ENCODE assay signal across 18 cellular contexts in genomic region chr3:100063929-100064461, GRCh38. TPM values are rescaled to one million over a fixed set of nuclear protein-coding genes. Genes with fewer than 3 reads are reported as not detected.
A peak's percentile ranks its signal among the peaks of the same experiment; 100 is the strongest.
DNase-seq lines count a peak whose midpoint lies in the region; ATAC-seq, FAIRE-seq and TF ChIP-seq lines count a peak whose summit lies in the region.
"Had no signal": no experiment of that assay in that cellular context is flagged by ENCODE, and none has a peak within 500 bp of the region (broad histone marks: within the 10 kb centered on the region; RNA-seq: fewer than 3 reads in every experiment).

No MANE protein-coding gene starts in this region.

- FAIRE-seq in GM19239 (lab: Jason Lieb, UNC): peak; percentile 18
- FAIRE-seq: keratinocyte had no signal

- H3K4me1 ChIP-seq in hepatocyte (ENCODE audit: insufficient read depth): peaks cover 10% of the 10 kb centered on the region
- peaks cover 55 to 60% of the 10 kb centered on the region in 2 donors for H3K4me1 ChIP-seq in gastrocnemius medialis

- peak in 1 of 2 donors; percentile 59 for ATAC-seq in gastrocnemius medialis

- DNase-seq in GM19239 (ENCODE audit: insufficient read length, low spot score) (no peak), hepatocyte (ENCODE audit: low spot score) (no peak), gastrocnemius medialis (no peak), hepatic stellate cell (ENCODE audit: low spot score) (no peak), NCI-H1105 treated with DMSO at 0.1 percent for 48 hours (lab: John Stamatoyannopoulos, UW) (no peak)
- DNase-seq in stimulated activated CD4-positive, alpha-beta T cell treated with anti-CD3 and anti-CD28 coated beads, Interleukin-15, amount 100 ng/mL, for 24 hours: no peak
- no peak for DNase-seq in activated naive CD8-positive, alpha-beta T cell treated with anti-CD3 and anti-CD28 coated beads for 36 hours
- DNase-seq: activated CD4-positive, alpha-beta T cell treated with anti-CD3 and anti-CD28 coated beads for 4 hours; activated T-cell treated with anti-CD3 and anti-CD28 coated beads, Interleukin-2, amount 50 U/mL, for 48 hours; DMS 273 treated with DMSO at 0.1 percent for 48 hours; NCI-H1417 treated with DMSO at 0.1 percent for 48 hours; NCI-H2227 treated with DMSO at 0.1 percent for 48 hours; posterior cingulate gyrus; Right ventricle myocardium superior; stimulated activated CD4-positive, alpha-beta T cell treated with anti-CD3 and anti-CD28 coated beads, Interleukin-12 subunit alpha, Interleukin-12 subunit beta, amount 100 ng/mL, for 4 hours; T-helper 2 cell had no signal

- no peaks in the 10 kb centered on the region for H3K9me2 ChIP-seq in hepatocyte (replicated peaks; ENCODE audit: insufficient read depth)

- H3K36me3 ChIP-seq in hepatocyte (replicated peaks; ENCODE audit: insufficient read depth, low read depth): no peaks in the 10 kb centered on the region
- no peaks in the 10 kb centered on the region for H3K36me3 ChIP-seq in gastrocnemius medialis

- H3K9me3 Mint-ChIP-seq in activated naive CD8-positive, alpha-beta T cell treated with anti-CD3 and anti-CD28 coated beads for 36 hours: no peaks in the 10 kb centered on the region

- H3K27ac ChIP-seq in hepatocyte (peak overlapping the region; percentile 49), gastrocnemius medialis (peak overlapping the region; percentile 45 to 75 (median 70))

- H2AFZ ChIP-seq in hepatocyte: no peak overlapping the region

- peak overlapping the region; percentile 53 for H3K4me3 ChIP-seq in WI38 (ENCODE audit: low read depth, low read length)
- no peak overlapping the region for H3K4me3 ChIP-seq in hepatocyte
- H3K4me3 ChIP-seq in gastrocnemius medialis: no peak overlapping the region

- H3K4me2 ChIP-seq in hepatocyte: peak overlapping the region; percentile 8

- intact Hi-C loops in gastrocnemius medialis (cut with DNase I; ENCODE audit: low total_unique reads): loop anchor here (5.0 kb wide), 1 partner anchor 222 kb away; no protein-coding TSS in a partner anchor

- H3K4me1 Mint-ChIP-seq in activated naive CD8-positive, alpha-beta T cell treated with anti-CD3 and anti-CD28 coated beads for 36 hours: peaks cover 4% of the 10 kb centered on the region

- H3K27me3 Mint-ChIP-seq in activated naive CD8-positive, alpha-beta T cell treated with anti-CD3 and anti-CD28 coated beads for 36 hours: no peaks in the 10 kb centered on the region

- H3K9me3 ChIP-seq in hepatocyte (ENCODE audit: low read depth): no peaks in the 10 kb centered on the region
- H3K9me3 ChIP-seq in gastrocnemius medialis: no peaks in the 10 kb centered on the region

- peaks cover 3% of the 10 kb centered on the region for H3K36me3 Mint-ChIP-seq in activated naive CD8-positive, alpha-beta T cell treated with anti-CD3 and anti-CD28 coated beads for 36 hours

- in situ Hi-C loops in gastrocnemius medialis (cut with MboI; ENCODE audit: low sequenced_read_pairs in 4 of 4): loop anchor here (10.0 to 25.0 kb wide), 3 partner anchors 191 to 229 kb away; no protein-coding TSS in a partner anchor

- no peak overlapping the region for H3K4me3 Mint-ChIP-seq in activated naive CD8-positive, alpha-beta T cell treated with anti-CD3 and anti-CD28 coated beads for 36 hours

- no peak overlapping the region for H3K27ac Mint-ChIP-seq in activated naive CD8-positive, alpha-beta T cell treated with anti-CD3 and anti-CD28 coated beads for 36 hours

- WGBS in hepatocyte (ENCODE audit: low lambda C conversion rate, missing lambda C conversion rate): 56% methylated on average over 7 of the region's 7 CpGs

- TF ChIP-seq CTCF in WI38 (IDR thresholded peaks at IDR 0.05; ENCODE audit: low read depth, low read length): no peak
- TF ChIP-seq CTCF in hepatocyte (IDR thresholded peaks at IDR 0.05; ENCODE audit: poor library complexity): no peak
- TF ChIP-seq CTCF in gastrocnemius medialis (IDR thresholded peaks at IDR 0.05 in 4 of 5, conservative IDR thresholded peaks at IDR 0.05 in 1 of 5): no peak

- H3K79me2 ChIP-seq in hepatocyte: no peaks in the 10 kb centered on the region

- H3K27me3 ChIP-seq in hepatocyte (no peaks in the 10 kb centered on the region), gastrocnemius medialis (no peaks in the 10 kb centered on the region)

- no peak for TF ChIP-seq POLR2A in gastrocnemius medialis (IDR thresholded peaks at IDR 0.05)

- no peaks in the 10 kb centered on the region for H4K20me1 ChIP-seq in hepatocyte (ENCODE audit: insufficient read depth, poor library complexity, severe bottlenecking)

RNA-seq across cellular contexts. Expression of gene FILIP1L, which starts 50.3 kb away (rescaled TPM):
- total RNA-seq in hepatocyte: 48.2 and 54.9 TPM in 2 replicates
- polyA plus RNA-seq in hepatocyte: 40.5 and 49.4 TPM in 2 replicates
- 100 to 1,000 TPM in 2 of 4 donors, 10 to 100 TPM in 2; 87.1 to 115 (median 99.6) TPM for total RNA-seq in gastrocnemius medialis
- under 1 TPM; 0.35 to 0.48 TPM for total RNA-seq in activated naive CD8-positive, alpha-beta T cell treated with anti-CD3 and anti-CD28 coated beads for 36 hours

Comparison
In these comparisons a context has a peak if more than half of its experiments do, and no peak if none do; other contexts are left out.
1. RNA of gene FILIP1L, which starts 50.3 kb away (total RNA-seq): 87.1 to 115 TPM in gastrocnemius medialis and 48.2 to 54.9 TPM in hepatocyte; 0.35 to 0.48 TPM in activated naive CD8-positive, alpha-beta T cell treated with anti-CD3 and anti-CD28 coated beads for 36 hours; every median in the first group is over 10 times any median in the second.